ENCODE assay signal across 10 cellular contexts in the genomic region with DNA sequence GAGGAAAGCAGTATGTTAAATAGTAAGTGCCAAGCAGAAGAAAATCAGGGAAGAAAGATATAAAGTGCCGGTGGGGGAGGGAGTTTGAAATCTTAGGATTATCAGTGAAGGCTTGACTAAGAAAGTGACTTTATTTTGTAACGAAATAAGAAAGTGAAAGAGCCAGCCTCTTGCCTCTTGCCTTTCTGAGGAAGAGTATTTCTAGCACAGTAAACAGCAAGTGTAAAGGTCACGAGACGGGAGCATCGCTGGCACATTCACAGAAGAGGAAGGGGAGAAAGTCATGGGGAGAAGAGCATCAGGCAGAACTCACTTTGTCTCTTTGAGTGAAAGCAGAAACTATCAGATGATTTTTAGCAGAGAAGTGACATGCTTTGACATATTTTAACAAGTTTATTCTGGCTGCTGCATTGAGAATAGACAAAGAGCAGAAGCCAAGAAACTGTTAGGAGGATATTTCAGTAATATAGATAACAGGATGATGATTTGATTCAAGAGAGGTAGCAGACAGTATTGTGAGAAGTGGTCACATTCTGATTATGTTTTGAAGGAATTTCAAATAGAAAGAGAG.
DNase-seq lines count a peak whose midpoint lies in the region; ATAC-seq and TF ChIP-seq lines count a peak whose summit lies in the region.
"Had no signal": no experiment of that assay in that cellular context is flagged by ENCODE, and none has a peak within 500 bp of the region (broad histone marks: within the 10 kb centered on the region; RNA-seq: fewer than 3 reads in every experiment).

No MANE protein-coding gene starts in this region.

- H2AFZ ChIP-seq in SK-N-SH (ENCODE audit: low read depth): no peak overlapping the region

- peaks cover 2 to 17% of the 10 kb centered on the region in 2 experiments for H3K36me3 ChIP-seq in SK-N-SH (replicated peaks in 1 of 2; ENCODE audit: control insufficient read depth in 1 of 2, insufficient read depth in 2 of 2, low read length in 1 of 2)
- no peaks in the 10 kb centered on the region for H3K36me3 ChIP-seq in colonic mucosa

- no peak overlapping the region for H3K4me2 ChIP-seq in SK-N-SH

- H3K79me2 ChIP-seq in SK-N-SH (ENCODE audit: insufficient read depth): no peaks in the 10 kb centered on the region

- H4K20me1 ChIP-seq in SK-N-SH (ENCODE audit: insufficient read depth): no peaks in the 10 kb centered on the region

- H3K27me3 ChIP-seq in SK-N-SH (ENCODE audit: insufficient read depth) (no peaks in the 10 kb centered on the region), colonic mucosa (no peaks in the 10 kb centered on the region)

- CTCF ChIA-PET in SK-N-SH (lab: Yijun Ruan, JAX): no interaction called here

- TF ChIP-seq EP300 in SK-N-SH (IDR thresholded peaks at IDR 0.05; ENCODE audit: borderline replicate concordance in 1 of 2, low read depth in 1 of 2, low read length in 1 of 2): no peak

- H3K4me3 ChIP-seq in SK-N-SH (ENCODE audit: low read depth in 2 of 2, low read length in 1 of 2) (no peak overlapping the region), colonic mucosa (no peak overlapping the region)

- H3F3A ChIP-seq in SK-N-SH (replicated peaks; ENCODE audit: insufficient read depth): peaks cover 36% of the 10 kb centered on the region

- no peaks in the 10 kb centered on the region for H3K9me2 ChIP-seq in SK-N-SH

- intact Hi-C loops in colonic mucosa (cut with DNase I): no loop called here

- no peak for ATAC-seq in SK-N-SH treated with all-trans-retinoic acid at 6 μM for 48 hours
- ATAC-seq in HG02588 (IDR thresholded peaks at IDR 0.05; ENCODE audit: unreplicated experiment): peak; percentile 61

- DNase-seq in SK-N-SH: no peak
- no peak for DNase-seq in colonic mucosa
- DNase-seq in stimulated activated CD4-positive, alpha-beta T cell treated with anti-CD3 and anti-CD28 coated beads, Interleukin-4, amount 100 ng/mL, for 24 hours: peak; percentile 35
- DNase-seq in COLO829 (ENCODE audit: low spot score): no peak
- DNase-seq in NCI-H187 treated with DMSO at 0.1 percent for 48 hours (lab: John Stamatoyannopoulos, UW): no peak
- no peak for DNase-seq in HuH-7.5 (ENCODE audit: low spot score)
- DNase-seq: GDM1; stimulated activated naive CD4-positive, alpha-beta T cell treated with Interleukin-2 at 50 U/mL for 16 hours had no signal

- H3K9me3 ChIP-seq in SK-N-SH (no peaks in the 10 kb centered on the region), colonic mucosa (no peaks in the 10 kb centered on the region)

- TF ChIP-seq CTCF in SK-N-SH (IDR thresholded peaks at IDR 0.05): no peak
- TF ChIP-seq CTCF in colonic mucosa (IDR thresholded peaks at IDR 0.05): no peak

- no peak for TF ChIP-seq RAD21 in SK-N-SH (IDR thresholded peaks at IDR 0.05; ENCODE audit: low read length)

- 98% methylated on average over 5 of the region's 5 CpGs for WGBS in SK-N-SH (ENCODE audit: low lambda C conversion rate)

- POLR2A ChIA-PET in SK-N-SH (lab: Yijun Ruan, JAX): no interaction called here

- H3K27ac ChIP-seq in SK-N-SH (ENCODE audit: low read depth in 2 of 2, low read length in 1 of 2): peak overlapping the region in 1 of 2 experiments; percentile 34; a peak in 1 of 4 replicates
- H3K27ac ChIP-seq in colonic mucosa: peak overlapping the region; percentile 8

- peaks cover 0 to 29% of the 10 kb centered on the region in 2 experiments; a peak in 3 of 4 replicates for H3K4me1 ChIP-seq in SK-N-SH (ENCODE audit: control insufficient read depth in 1 of 2, insufficient read depth in 2 of 2, low read depth in 1 of 2, low read length in 1 of 2)
- no peaks in the 10 kb centered on the region for H3K4me1 ChIP-seq in colonic mucosa

- H3K9ac ChIP-seq in SK-N-SH (no peak overlapping the region), colonic mucosa (ENCODE audit: low read depth in 2 of 2, low read length in 2 of 2) (no peak overlapping the region)

TF ChIP-seq in SK-N-SH treated with all-trans-retinoic acid at 6 μM for 48 hours, 23 proteins besides CTCF, POLR2A, EP300 and RAD21:
- TF ChIP-seq, protein P1, sequence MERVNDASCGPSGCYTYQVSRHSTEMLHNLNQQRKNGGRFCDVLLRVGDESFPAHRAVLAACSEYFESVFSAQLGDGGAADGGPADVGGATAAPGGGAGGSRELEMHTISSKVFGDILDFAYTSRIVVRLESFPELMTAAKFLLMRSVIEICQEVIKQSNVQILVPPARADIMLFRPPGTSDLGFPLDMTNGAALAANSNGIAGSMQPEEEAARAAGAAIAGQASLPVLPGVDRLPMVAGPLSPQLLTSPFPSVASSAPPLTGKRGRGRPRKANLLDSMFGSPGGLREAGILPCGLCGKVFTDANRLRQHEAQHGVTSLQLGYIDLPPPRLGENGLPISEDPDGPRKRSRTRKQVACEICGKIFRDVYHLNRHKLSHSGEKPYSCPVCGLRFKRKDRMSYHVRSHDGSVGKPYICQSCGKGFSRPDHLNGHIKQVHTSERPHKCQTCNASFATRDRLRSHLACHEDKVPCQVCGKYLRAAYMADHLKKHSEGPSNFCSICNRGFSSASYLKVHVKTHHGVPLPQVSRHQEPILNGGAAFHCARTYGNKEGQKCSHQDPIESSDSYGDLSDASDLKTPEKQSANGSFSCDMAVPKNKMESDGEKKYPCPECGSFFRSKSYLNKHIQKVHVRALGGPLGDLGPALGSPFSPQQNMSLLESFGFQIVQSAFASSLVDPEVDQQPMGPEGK (CRISPR knock-in tag; IDR thresholded peaks at IDR 0.05; ENCODE audit: borderline replicate concordance): 0 out of 2 replicates have a peak, but pooled peaks have one; percentile 30
- TF ChIP-seq CSDC2 (CRISPR knock-in tag; IDR thresholded peaks at IDR 0.05): no peak
- peak; percentile 90 for TF ChIP-seq ISL1 (CRISPR knock-in tag; IDR thresholded peaks at IDR 0.05)
- no peak for TF ChIP-seq ZNF8 (CRISPR knock-in tag; IDR thresholded peaks at IDR 0.05)
TF ChIP-seq in SK-N-SH treated with all-trans-retinoic acid at 6 μM for 48 hours: peak in this region for 2.

TF ChIP-seq in SK-N-SH, 30 proteins besides CTCF, POLR2A, EP300 and RAD21:
- TF ChIP-seq, protein P2, sequence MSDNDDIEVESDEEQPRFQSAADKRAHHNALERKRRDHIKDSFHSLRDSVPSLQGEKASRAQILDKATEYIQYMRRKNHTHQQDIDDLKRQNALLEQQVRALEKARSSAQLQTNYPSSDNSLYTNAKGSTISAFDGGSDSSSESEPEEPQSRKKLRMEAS (IDR thresholded peaks at IDR 0.05; ENCODE audit: low read depth): no peak
- TF ChIP-seq GATA2 (CRISPR knock-in tag; IDR thresholded peaks at IDR 0.05): no peak
- no peak for TF ChIP-seq FOSL2 (IDR thresholded peaks at IDR 0.05; ENCODE audit: borderline replicate concordance, low read depth)
- no peak for TF ChIP-seq MXI1 (IDR thresholded peaks at IDR 0.05; ENCODE audit: low read depth, low read length)
- TF ChIP-seq RCOR1 (IDR thresholded peaks at IDR 0.05; ENCODE audit: low read length): no peak
- no peak for TF ChIP-seq JUND (IDR thresholded peaks at IDR 0.05)
- TF ChIP-seq YY1 (IDR thresholded peaks at IDR 0.05; ENCODE audit: low read depth): no peak
- no peak for TF ChIP-seq GABPA (IDR thresholded peaks at IDR 0.05; ENCODE audit: low read depth)
- TF ChIP-seq RFX5 (IDR thresholded peaks at IDR 0.05; ENCODE audit: low read length): no peak
- TF ChIP-seq, protein P3, sequence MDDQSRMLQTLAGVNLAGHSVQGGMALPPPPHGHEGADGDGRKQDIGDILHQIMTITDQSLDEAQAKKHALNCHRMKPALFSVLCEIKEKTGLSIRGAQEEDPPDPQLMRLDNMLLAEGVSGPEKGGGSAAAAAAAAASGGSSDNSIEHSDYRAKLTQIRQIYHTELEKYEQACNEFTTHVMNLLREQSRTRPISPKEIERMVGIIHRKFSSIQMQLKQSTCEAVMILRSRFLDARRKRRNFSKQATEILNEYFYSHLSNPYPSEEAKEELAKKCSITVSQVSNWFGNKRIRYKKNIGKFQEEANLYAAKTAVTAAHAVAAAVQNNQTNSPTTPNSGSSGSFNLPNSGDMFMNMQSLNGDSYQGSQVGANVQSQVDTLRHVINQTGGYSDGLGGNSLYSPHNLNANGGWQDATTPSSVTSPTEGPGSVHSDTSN (IDR thresholded peaks at IDR 0.05): no peak
- TF ChIP-seq SMC3 (IDR thresholded peaks at IDR 0.05; ENCODE audit: low read depth, low read length): no peak
- TF ChIP-seq TCF12 (IDR thresholded peaks at IDR 0.05): no peak
- TF ChIP-seq NFIC (IDR thresholded peaks at IDR 0.05; ENCODE audit: borderline replicate concordance): no peak
- no peak for TF ChIP-seq TAF1 (IDR thresholded peaks at IDR 0.05; ENCODE audit: borderline replicate concordance, low read depth, low read length)
- TF ChIP-seq EZH2phosphoT487 (IDR thresholded peaks at IDR 0.05; ENCODE audit: borderline replicate concordance, low read depth): no peak
